In the genomic region with DNA sequence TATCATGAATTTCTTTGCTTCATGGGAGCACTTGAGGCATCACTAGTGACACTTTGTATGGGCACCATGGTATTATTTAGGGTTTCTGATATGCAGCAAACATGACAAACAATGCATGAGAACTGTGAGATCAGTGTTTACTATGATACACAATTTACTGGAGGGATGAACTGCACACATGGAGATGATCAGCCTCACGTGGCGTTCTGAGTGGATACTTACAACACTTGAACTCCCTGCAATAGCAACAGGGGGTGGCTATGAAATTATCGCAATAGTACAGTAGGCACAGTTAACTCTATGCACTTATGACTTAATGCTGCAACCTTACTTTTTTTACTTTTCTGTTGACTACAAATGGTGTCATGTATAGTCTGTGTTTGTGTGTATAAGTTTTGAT, we compare ENCODE assay signal across 1 cellular context.
TF ChIP-seq lines count a peak whose summit lies in the region.

No MANE protein-coding gene starts in this region.

TF ChIP-seq in A549, 52 proteins besides CTCF, POLR2A, EP300 and RAD21 (continued from another document):
- TF ChIP-seq, protein P1, sequence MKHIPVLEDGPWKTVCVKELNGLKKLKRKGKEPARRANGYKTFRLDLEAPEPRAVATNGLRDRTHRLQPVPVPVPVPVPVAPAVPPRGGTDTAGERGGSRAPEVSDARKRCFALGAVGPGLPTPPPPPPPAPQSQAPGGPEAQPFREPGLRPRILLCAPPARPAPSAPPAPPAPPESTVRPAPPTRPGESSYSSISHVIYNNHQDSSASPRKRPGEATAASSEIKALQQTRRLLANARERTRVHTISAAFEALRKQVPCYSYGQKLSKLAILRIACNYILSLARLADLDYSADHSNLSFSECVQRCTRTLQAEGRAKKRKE (CRISPR knock-in tag; IDR thresholded peaks at IDR 0.05; ENCODE audit: low read depth), result no peak
- TF ChIP-seq HDAC2 (IDR thresholded peaks at IDR 0.05), result no peak
- no peak for TF ChIP-seq EHMT2 (IDR thresholded peaks at IDR 0.05; ENCODE audit: low read depth)
- no peak for TF ChIP-seq CBX8 (IDR thresholded peaks at IDR 0.05)
- no peak for TF ChIP-seq ZNF302 (CRISPR knock-in tag; IDR thresholded peaks at IDR 0.05)
- TF ChIP-seq, protein P2, sequence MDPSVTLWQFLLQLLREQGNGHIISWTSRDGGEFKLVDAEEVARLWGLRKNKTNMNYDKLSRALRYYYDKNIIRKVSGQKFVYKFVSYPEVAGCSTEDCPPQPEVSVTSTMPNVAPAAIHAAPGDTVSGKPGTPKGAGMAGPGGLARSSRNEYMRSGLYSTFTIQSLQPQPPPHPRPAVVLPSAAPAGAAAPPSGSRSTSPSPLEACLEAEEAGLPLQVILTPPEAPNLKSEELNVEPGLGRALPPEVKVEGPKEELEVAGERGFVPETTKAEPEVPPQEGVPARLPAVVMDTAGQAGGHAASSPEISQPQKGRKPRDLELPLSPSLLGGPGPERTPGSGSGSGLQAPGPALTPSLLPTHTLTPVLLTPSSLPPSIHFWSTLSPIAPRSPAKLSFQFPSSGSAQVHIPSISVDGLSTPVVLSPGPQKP (IDR thresholded peaks at IDR 0.05; ENCODE audit: low read depth, low read length), result no peak
- TF ChIP-seq, protein P3, sequence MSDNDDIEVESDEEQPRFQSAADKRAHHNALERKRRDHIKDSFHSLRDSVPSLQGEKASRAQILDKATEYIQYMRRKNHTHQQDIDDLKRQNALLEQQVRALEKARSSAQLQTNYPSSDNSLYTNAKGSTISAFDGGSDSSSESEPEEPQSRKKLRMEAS (IDR thresholded peaks at IDR 0.05), result no peak
- TF ChIP-seq, protein P4, sequence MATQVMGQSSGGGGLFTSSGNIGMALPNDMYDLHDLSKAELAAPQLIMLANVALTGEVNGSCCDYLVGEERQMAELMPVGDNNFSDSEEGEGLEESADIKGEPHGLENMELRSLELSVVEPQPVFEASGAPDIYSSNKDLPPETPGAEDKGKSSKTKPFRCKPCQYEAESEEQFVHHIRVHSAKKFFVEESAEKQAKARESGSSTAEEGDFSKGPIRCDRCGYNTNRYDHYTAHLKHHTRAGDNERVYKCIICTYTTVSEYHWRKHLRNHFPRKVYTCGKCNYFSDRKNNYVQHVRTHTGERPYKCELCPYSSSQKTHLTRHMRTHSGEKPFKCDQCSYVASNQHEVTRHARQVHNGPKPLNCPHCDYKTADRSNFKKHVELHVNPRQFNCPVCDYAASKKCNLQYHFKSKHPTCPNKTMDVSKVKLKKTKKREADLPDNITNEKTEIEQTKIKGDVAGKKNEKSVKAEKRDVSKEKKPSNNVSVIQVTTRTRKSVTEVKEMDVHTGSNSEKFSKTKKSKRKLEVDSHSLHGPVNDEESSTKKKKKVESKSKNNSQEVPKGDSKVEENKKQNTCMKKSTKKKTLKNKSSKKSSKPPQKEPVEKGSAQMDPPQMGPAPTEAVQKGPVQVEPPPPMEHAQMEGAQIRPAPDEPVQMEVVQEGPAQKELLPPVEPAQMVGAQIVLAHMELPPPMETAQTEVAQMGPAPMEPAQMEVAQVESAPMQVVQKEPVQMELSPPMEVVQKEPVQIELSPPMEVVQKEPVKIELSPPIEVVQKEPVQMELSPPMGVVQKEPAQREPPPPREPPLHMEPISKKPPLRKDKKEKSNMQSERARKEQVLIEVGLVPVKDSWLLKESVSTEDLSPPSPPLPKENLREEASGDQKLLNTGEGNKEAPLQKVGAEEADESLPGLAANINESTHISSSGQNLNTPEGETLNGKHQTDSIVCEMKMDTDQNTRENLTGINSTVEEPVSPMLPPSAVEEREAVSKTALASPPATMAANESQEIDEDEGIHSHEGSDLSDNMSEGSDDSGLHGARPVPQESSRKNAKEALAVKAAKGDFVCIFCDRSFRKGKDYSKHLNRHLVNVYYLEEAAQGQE (IDR thresholded peaks at IDR 0.05), result no peak
- no peak for TF ChIP-seq KDM5A (IDR thresholded peaks at IDR 0.05)
